In genomic region chr2:182129188-182129707, GRCh38 we compare ENCODE assay signal across 23 cellular contexts.
DNase-seq lines count a peak whose midpoint lies in the region; ATAC-seq and TF ChIP-seq lines count a peak whose summit lies in the region.
"Had no signal": no experiment of that assay in that cellular context is flagged by ENCODE, and none has a peak within 500 bp of the region (broad histone marks: within the 10 kb centered on the region; RNA-seq: fewer than 3 reads in every experiment).

No MANE protein-coding gene starts in this region.

- H3K27ac ChIP-seq in WERI-Rb-1 (no peak overlapping the region), coronary artery (no peak overlapping the region)

- peak overlapping the region; percentile 14 for H3K9ac ChIP-seq in adipocyte (ENCODE audit: low read length)

- peak overlapping the region; percentile 56 for H3K4me3 ChIP-seq in adipocyte (ENCODE audit: low read length)
- no peak overlapping the region for H3K4me3 ChIP-seq in fibroblast of villous mesenchyme (ENCODE audit: low read depth, low read length)
- H3K4me3 ChIP-seq in WERI-Rb-1 (ENCODE audit: low read depth, low read length): no peak overlapping the region
- H3K4me3 ChIP-seq in coronary artery: no peak overlapping the region
- H3K4me3 ChIP-seq: MG63 had no signal

- ATAC-seq in sciatic nerve: peak; percentile 27

- H3K27me3 ChIP-seq in adipocyte (replicated peaks; ENCODE audit: control insufficient read depth, insufficient read depth, low read length) (no peaks in the 10 kb centered on the region), WERI-Rb-1 (ENCODE audit: insufficient read depth, low read depth, severe bottlenecking) (no peaks in the 10 kb centered on the region)
- H3K27me3 ChIP-seq: MG63 had no signal

- H3K9me3 ChIP-seq in adipocyte (ENCODE audit: control insufficient read depth, low read length): no peaks in the 10 kb centered on the region
- H3K9me3 ChIP-seq in WERI-Rb-1 (ENCODE audit: severe bottlenecking): no peaks in the 10 kb centered on the region

- TF ChIP-seq CTCF in fibroblast of villous mesenchyme (IDR thresholded peaks at IDR 0.05; ENCODE audit: insufficient read depth, low read depth, low read length) (no peak), WERI-Rb-1 (IDR thresholded peaks at IDR 0.05; ENCODE audit: low read depth, low read length) (no peak), coronary artery (IDR thresholded peaks at IDR 0.05) (no peak)

- DNase-seq in GM03348 (ENCODE audit: low spot score) (peak; percentile 14), adipocyte (ENCODE audit: low read depth) (peak; percentile 68), fibroblast of villous mesenchyme (ENCODE audit: low read depth) (peak; percentile 18), sciatic nerve (ENCODE audit: low spot score) (no peak), WERI-Rb-1 (no peak), OCI-M2 (lab: John Stamatoyannopoulos, UW; ENCODE audit: unreplicated experiment) (no peak), coronary artery (ENCODE audit: low spot score) (no peak), medulla oblongata (ENCODE audit: extremely low spot score) (no peak)
- DNase-seq: AML-193; C1 segment of cervical spinal cord; Calu3; CD8-positive, alpha-beta memory T cell; DMS153; Kasumi-1; MG63; NCI-H1417; NCI-H1694 treated with DMSO at 0.1 percent for 48 hours; NCI-H2081 treated with DMSO at 0.1 percent for 48 hours; NCI-H2171 treated with DMSO at 0.1 percent for 48 hours; NCI-H524 treated with DMSO at 0.1 percent for 48 hours; NCI-H82; OCI-M1; Right ventricle myocardium superior had no signal

- H3K36me3 ChIP-seq in adipocyte (ENCODE audit: control insufficient read depth, insufficient read depth, low read length, severe bottlenecking): no peaks in the 10 kb centered on the region
- H3K36me3 ChIP-seq in WERI-Rb-1: no peaks in the 10 kb centered on the region
- H3K36me3 ChIP-seq: MG63 had no signal

- intact Hi-C loops in sciatic nerve (cut with DNase I): no loop called here

- H3K4me1 ChIP-seq in adipocyte (ENCODE audit: control insufficient read depth, insufficient read depth, low read length): peaks cover 31% of the 10 kb centered on the region

Comparison
In these comparisons a context has a peak if more than half of its experiments do, and no peak if none do; other contexts are left out.
1. DNase-seq: peak in GM03348 (single experiment), adipocyte (single experiment) and fibroblast of villous mesenchyme (single experiment); none in sciatic nerve (single experiment), WERI-Rb-1 (single experiment), OCI-M2 (single experiment), coronary artery (single experiment) and medulla oblongata (single experiment).